9 cellular contexts compared by ENCODE assay signal in the genomic region with DNA sequence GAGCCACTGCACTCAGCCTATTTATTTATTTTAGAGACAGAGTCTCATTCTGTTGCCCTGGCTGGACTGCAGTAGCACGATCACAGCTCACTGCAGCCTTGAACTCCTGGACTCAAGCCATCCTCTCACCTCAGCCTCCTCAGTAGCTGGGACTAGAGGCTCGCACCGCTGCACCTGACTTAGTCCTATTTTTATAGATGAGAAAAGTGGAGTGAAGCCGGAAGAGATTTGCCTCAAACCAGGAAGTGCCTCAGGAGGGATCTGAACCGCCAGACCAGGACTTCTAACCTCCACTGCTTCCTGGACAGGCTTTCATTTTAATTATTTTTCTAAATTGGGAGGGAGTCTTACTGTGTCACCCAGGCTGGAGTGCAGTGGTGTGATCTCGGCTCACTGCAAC. TPM values are rescaled to one million over a fixed set of nuclear protein-coding genes. Genes with fewer than 3 reads are reported as not detected.
DNase-seq lines count a peak whose midpoint lies in the region; ATAC-seq and TF ChIP-seq lines count a peak whose summit lies in the region.
"Had no signal": no experiment of that assay in that cellular context is flagged by ENCODE, and none has a peak within 500 bp of the region (broad histone marks: within the 10 kb centered on the region; RNA-seq: fewer than 3 reads in every experiment).

No MANE protein-coding gene starts in this region.

- H3K23ac ChIP-seq in mesendoderm (ENCODE audit: low read length), result no peak overlapping the region

- WGBS in heart right ventricle, 2 donors, result 59 to 72% methylated on average over 6 of the region's 6 CpGs
- no CpG with 5 or more reads among the region's 6 CpGs for WGBS in mesendoderm (ENCODE audit: extremely low coverage, insufficient coverage, low lambda C conversion rate)
- WGBS in upper lobe of left lung, 2 donors, result 42 to 47% methylated on average over 6 of the region's 6 CpGs

- H3K4me1 ChIP-seq in heart right ventricle (peaks cover 3 to 41% (median 27%) of the 10 kb centered on the region in 9 donors), adipocyte (ENCODE audit: control insufficient read depth, insufficient read depth, low read length) (peaks cover 16% of the 10 kb centered on the region), mesendoderm (ENCODE audit: control insufficient read depth, low read depth, low read length) (peaks cover 6% of the 10 kb centered on the region), upper lobe of left lung (peaks cover 13 to 28% (median 19%) of the 10 kb centered on the region in 4 donors)

- H3K56ac ChIP-seq in mesendoderm (ENCODE audit: low read length), result peak overlapping the region; percentile 82

- TF ChIP-seq EP300 in upper lobe of left lung (IDR thresholded peaks at IDR 0.05), result no peak

- POLR2A ChIA-PET in HEK293T (lab: Yijun Ruan, JAX), result no interaction called here

- no peak overlapping the region for H3K4me2 ChIP-seq in mesendoderm (ENCODE audit: low read length)

- H3K9ac ChIP-seq in adipocyte (ENCODE audit: low read length) (peak overlapping the region; percentile 52), mesendoderm (ENCODE audit: low read length) (no peak overlapping the region)

- no peaks in the 10 kb centered on the region for H3K27me3 ChIP-seq in heart right ventricle
- H3K27me3 ChIP-seq in adipocyte (replicated peaks; ENCODE audit: control insufficient read depth, insufficient read depth, low read length), result no peaks in the 10 kb centered on the region
- no peaks in the 10 kb centered on the region for H3K27me3 ChIP-seq in mesendoderm (ENCODE audit: insufficient read depth, low read length, poor library complexity)
- no peaks in the 10 kb centered on the region for H3K27me3 ChIP-seq in upper lobe of left lung

- H4K8ac ChIP-seq in mesendoderm (ENCODE audit: low read depth, low read length), result no peak overlapping the region

- no peaks in the 10 kb centered on the region for H3K36me3 ChIP-seq in heart right ventricle
- no peaks in the 10 kb centered on the region for H3K36me3 ChIP-seq in adipocyte (ENCODE audit: control insufficient read depth, insufficient read depth, low read length, severe bottlenecking)
- no peaks in the 10 kb centered on the region for H3K36me3 ChIP-seq in mesendoderm (ENCODE audit: control insufficient read depth, insufficient read depth, low read length)
- H3K36me3 ChIP-seq in upper lobe of left lung, result no peaks in the 10 kb centered on the region

- H3K79me2 ChIP-seq in mesendoderm (ENCODE audit: control insufficient read depth, insufficient read depth, low read length), result no peaks in the 10 kb centered on the region

- CTCF ChIA-PET in HEK293T (lab: Yijun Ruan, JAX), result no interaction called here

- ATAC-seq in heart right ventricle (peak in 2 of 8 donors; percentile 4 to 5), Right ventricle myocardium superior (ENCODE audit: poor library complexity) (no peak), upper lobe of left lung (ENCODE audit: low FRiP score in 2 of 2) (no peak)

- H2BK120ac ChIP-seq in mesendoderm (ENCODE audit: low read depth, low read length), result no peak overlapping the region

- H4K5ac ChIP-seq in mesendoderm (ENCODE audit: low read length), result no peak overlapping the region

- no peak overlapping the region for H3K4ac ChIP-seq in mesendoderm (ENCODE audit: low read depth, low read length)

- no peak overlapping the region for H2BK5ac ChIP-seq in mesendoderm (ENCODE audit: low read length)

- no peak for TF ChIP-seq CTCF in heart right ventricle (IDR thresholded peaks at IDR 0.05)
- TF ChIP-seq CTCF in upper lobe of left lung (IDR thresholded peaks at IDR 0.05), result no peak

- no peak for TF ChIP-seq POLR2A in upper lobe of left lung (IDR thresholded peaks at IDR 0.05)

- no peaks in the 10 kb centered on the region for H3K9me3 ChIP-seq in heart right ventricle
- no peaks in the 10 kb centered on the region for H3K9me3 ChIP-seq in adipocyte (ENCODE audit: control insufficient read depth, low read length)
- no peaks in the 10 kb centered on the region for H3K9me3 ChIP-seq in upper lobe of left lung

- H3K79me1 ChIP-seq in mesendoderm (ENCODE audit: low read length), result no peaks in the 10 kb centered on the region

- peak overlapping the region in 3 of 10 donors; percentile 7 to 20 (median 8) for H3K4me3 ChIP-seq in heart right ventricle
- no peak overlapping the region for H3K4me3 ChIP-seq in adipocyte (ENCODE audit: low read length)
- no peak overlapping the region for H3K4me3 ChIP-seq in mesendoderm (ENCODE audit: low read length)
- peak overlapping the region in 1 of 4 donors; percentile 5 for H3K4me3 ChIP-seq in upper lobe of left lung

- H2AK5ac ChIP-seq in mesendoderm (ENCODE audit: low read length), result no peak overlapping the region

- H3K27ac ChIP-seq in heart right ventricle (peak overlapping the region in 9 of 10 donors; percentile 50 to 91 (median 80)), mesendoderm (ENCODE audit: low read depth, low read length) (peak overlapping the region; percentile 55), upper lobe of left lung (peak overlapping the region; percentile 75 to 84 (median 78))

- peak overlapping the region; percentile 39 for H3K18ac ChIP-seq in mesendoderm (ENCODE audit: low read length)

- intact Hi-C loops in heart right ventricle (cut with DNase I), result no loop called here
- intact Hi-C loops in Right ventricle myocardium superior (cut with DNase I), result no loop called here

- DNase-seq in heart right ventricle (no peak), Right ventricle myocardium superior (no peak), adipocyte (ENCODE audit: low read depth) (no peak), mesendoderm (no peak), upper lobe of left lung (no peak), hippocampal formation (lab: John Stamatoyannopoulos, UW) (no peak), NCI-H1105 (lab: John Stamatoyannopoulos, UW) (no peak), HEK293T (ENCODE audit: extremely low spot score) (no peak)
- DNase-seq: activated effector memory CD4-positive, alpha-beta T cell treated with Interleukin-2 at 50 U/mL for 16 hours had no signal

- no peak overlapping the region for H2BK15ac ChIP-seq in mesendoderm (replicated peaks; ENCODE audit: low read depth)

TF ChIP-seq in HEK293T, 16 proteins besides CTCF, POLR2A, EP300 and RAD21:
- no peak for TF ChIP-seq PKNOX1 (IDR thresholded peaks at IDR 0.05)
- TF ChIP-seq ELF4 (IDR thresholded peaks at IDR 0.05), result no peak
- TF ChIP-seq SUZ12 (IDR thresholded peaks at IDR 0.05), result no peak
- TF ChIP-seq L3MBTL2 (conservative IDR thresholded peaks at IDR 0.05), result no peak
- TF ChIP-seq LEF1 (IDR thresholded peaks at IDR 0.05; ENCODE audit: borderline replicate concordance), result no peak
- TF ChIP-seq TARDBP (IDR thresholded peaks at IDR 0.05), result no peak
- TF ChIP-seq ARNT (IDR thresholded peaks at IDR 0.05), result no peak
- TF ChIP-seq ZNF384 (IDR thresholded peaks at IDR 0.05), result no peak
- TF ChIP-seq SP1 (IDR thresholded peaks at IDR 0.05), result no peak
- TF ChIP-seq CTBP1 (IDR thresholded peaks at IDR 0.05; ENCODE audit: borderline replicate concordance), result no peak
- no peak for TF ChIP-seq BHLHE40 (IDR thresholded peaks at IDR 0.05; ENCODE audit: borderline replicate concordance)
- TF ChIP-seq HDGF (IDR thresholded peaks at IDR 0.05; ENCODE audit: borderline replicate concordance), result no peak
- no peak for TF ChIP-seq FOXM1 (IDR thresholded peaks at IDR 0.05; ENCODE audit: borderline replicate concordance)
- no peak for TF ChIP-seq FOXK2 (IDR thresholded peaks at IDR 0.05)
TF ChIP-seq in HEK293T: peak in this region for 0.

RNA-seq across cellular contexts. Expression of gene CLIP2, which starts 17.5 kb away (rescaled TPM):
- total RNA-seq in heart right ventricle (10 to 100 TPM in 1 of 10 donors, 1 to 10 TPM in 9; 5.1 to 11.3 (median 7.0) TPM), Right ventricle myocardium superior (6.6 TPM), upper lobe of left lung (10 to 100 TPM; 12.1 to 55.5 (median 24.8) TPM)
- polyA plus RNA-seq in heart right ventricle, result 1 to 10 TPM; 4.5 to 6.1 TPM
- polyA plus RNA-seq in mesendoderm (2013, experiment 1 of 2), result 11.1 TPM
- 12.8 TPM for polyA plus RNA-seq in mesendoderm (2013, experiment 2 of 2)

RNA-seq across cellular contexts. Expression of gene RFC2, which starts 17.5 kb away (rescaled TPM):
- total RNA-seq in heart right ventricle (10 to 100 TPM in 8 of 10 donors, 1 to 10 TPM in 2; 7.0 to 13.1 (median 10.7) TPM), Right ventricle myocardium superior (9.4 TPM), upper lobe of left lung (10 to 100 TPM in 5 of 6 donors, 1 to 10 TPM in 1; 9.5 to 19.4 (median 14.0) TPM)
- 10 to 100 TPM in 1 of 2 donors, 1 to 10 TPM in 1; 8.0 to 18.5 TPM for polyA plus RNA-seq in heart right ventricle
- 70.5 TPM for polyA plus RNA-seq in mesendoderm (2013, experiment 1 of 2)
- 73.3 TPM for polyA plus RNA-seq in mesendoderm (2013, experiment 2 of 2)
